18 cellular contexts compared by ENCODE assay signal in genomic region chr2:70921031-70921430, GRCh38. TPM values are rescaled to one million over a fixed set of nuclear protein-coding genes. Genes with fewer than 3 reads are reported as not detected.
"Had no signal": no experiment of that assay in that cellular context is flagged by ENCODE, and none has a peak within 500 bp of the region (broad histone marks: within the 10 kb centered on the region; RNA-seq: fewer than 3 reads in every experiment).

No MANE protein-coding gene starts in this region.

- H3K36me3 ChIP-seq: breast epithelium, gastroesophageal sphincter, heart right ventricle, tibial artery, vagina had no signal

- H3K27ac ChIP-seq: breast epithelium, gastroesophageal sphincter, heart right ventricle, tibial artery, vagina had no signal

- H3K4me1 ChIP-seq: breast epithelium, gastroesophageal sphincter, tibial artery, vagina had no signal

- H3K9me3 ChIP-seq: breast epithelium, heart right ventricle, tibial artery, vagina had no signal

- ATAC-seq: activated T-cell treated with anti-CD3 and anti-CD28 coated beads, Interleukin-2, amount 50 U/mL, for 4 hours; gastroesophageal sphincter; heart right ventricle; stimulated activated naive B cell treated with anti-CD40 and anti-IgM and Interleukin-4, amounts not matched to agents 10 μg/mL and 1 μg/mL and 100 μg/mL, for 72 hours had no signal

- DNase-seq: activated CD4-positive, alpha-beta T cell treated with anti-CD3 and anti-CD28 coated beads, Interleukin-2, amount 50 U/mL, for 1 hour; activated gamma-delta T cell treated with Interleukin-2 at 50 U/mL for 16 hours; activated T-cell treated with anti-CD3 and anti-CD28 coated beads, Interleukin-2, amount 50 U/mL, for 4 hours; aorta; cerebellar nuclear complex; dermis blood vessel endothelial cell; erythroblast; heart right ventricle; retina; stimulated activated CD4-positive, alpha-beta T cell treated with anti-CD3 and anti-CD28 coated beads, Interleukin-15, amount 100 ng/mL, for 24 hours; stimulated activated CD4-positive, alpha-beta T cell treated with anti-CD3 and anti-CD28 coated beads, Interleukin-4, amount 100 ng/mL, for 1 hour; stimulated activated naive B cell treated with anti-CD40 and anti-IgM and Interleukin-4, amounts not matched to agents 10 μg/mL and 1 μg/mL and 100 μg/mL, for 72 hours had no signal

- H3K4me3 ChIP-seq: breast epithelium, gastroesophageal sphincter, heart right ventricle, tibial artery, vagina had no signal

- H3K27me3 ChIP-seq: breast epithelium, vagina had no signal

RNA-seq across cellular contexts. Expression of gene ATP6V1B1, which starts 14.7 kb away (rescaled TPM):
- total RNA-seq: activated T-cell treated with anti-CD3 and anti-CD28 coated beads, Interleukin-2, amount 50 U/mL, for 4 hours; dermis blood vessel endothelial cell; lung microvascular endothelial cell; subcutaneous adipose tissue; vagina had no signal

RNA-seq across cellular contexts. Expression of gene VAX2, which starts 20.7 kb away (rescaled TPM):
- total RNA-seq: lung microvascular endothelial cell, vagina had no signal

RNA-seq across cellular contexts. Expression of gene ANKRD53, which starts 57.4 kb away (rescaled TPM):
- total RNA-seq: activated T-cell treated with anti-CD3 and anti-CD28 coated beads, Interleukin-2, amount 50 U/mL, for 4 hours had no signal
